Comparison of ENCODE assay signal across 1 cellular context in the genomic region with DNA sequence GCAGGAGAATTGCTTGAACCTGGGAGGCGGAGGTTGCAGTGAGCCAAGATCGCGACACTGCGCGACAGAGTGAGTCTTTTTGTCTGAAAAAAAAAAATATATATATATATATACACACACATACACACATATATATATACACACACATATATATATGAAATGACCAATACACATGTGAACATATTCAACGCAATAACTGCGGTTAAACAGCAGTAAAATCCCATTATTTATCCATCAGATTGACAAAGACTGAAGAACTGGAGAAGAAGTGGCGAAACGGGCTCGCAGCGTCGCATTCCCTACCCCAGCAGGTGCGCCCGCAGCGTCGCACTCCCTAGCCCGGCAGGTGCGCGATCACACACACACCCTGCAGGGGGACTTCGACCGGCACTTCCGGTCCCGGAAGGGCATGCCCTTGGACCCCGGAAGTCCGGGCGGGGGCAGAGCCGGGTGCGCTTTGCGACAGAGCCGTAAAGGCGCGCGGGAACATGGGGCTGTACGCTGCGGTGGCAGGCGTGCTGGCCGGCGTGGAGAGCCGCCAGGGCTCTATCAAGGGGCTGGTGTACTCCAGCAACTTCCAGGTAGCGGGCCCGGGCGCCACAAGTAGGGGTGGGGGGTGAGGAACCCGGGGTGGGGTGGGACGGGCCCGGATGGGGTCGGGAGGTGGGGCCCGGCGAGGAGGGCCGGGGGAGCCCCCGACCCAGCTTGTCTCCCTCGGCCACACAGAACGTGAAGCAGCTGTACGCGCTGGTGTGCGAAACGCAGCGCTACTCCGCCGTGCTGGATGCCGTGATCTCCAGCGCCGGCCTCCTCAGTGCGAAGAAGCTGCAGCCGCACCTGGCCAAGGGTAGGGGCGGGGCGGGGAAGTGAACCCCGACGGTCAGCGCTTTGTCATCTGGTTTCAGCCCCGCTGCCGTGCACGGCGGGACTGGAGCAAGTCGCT.
TF ChIP-seq lines count a peak whose summit lies in the region.
"Not testable (repeated sequence)": the region's sequence is repeated elsewhere in the genome, so short reads cannot be mapped to it uniquely, and the experiment has no call there.

No MANE protein-coding gene starts in this region.

TF ChIP-seq in K562, 482 proteins besides CTCF, POLR2A, EP300 and RAD21:
- TF ChIP-seq POLR2G (IDR thresholded peaks at IDR 0.05; ENCODE audit: low read depth, low read length) (0 out of 2 replicates have a peak, but pooled peaks have one; percentile 18), NR2C2 (tag; IDR thresholded peaks at IDR 0.05) (peak; percentile 75), L3MBTL2 (IDR thresholded peaks at IDR 0.05) (peak; percentile 61; the same call in 1 of the 2 replicates), GABPA (tag; conservative IDR thresholded peaks at IDR 0.05; ENCODE audit: low read depth) (peak; percentile 69), RBFOX2 (IDR thresholded peaks at IDR 0.05; ENCODE audit: low read depth, low read length) (0 out of 2 replicates have a peak, but pooled peaks have one; percentile 29)
- TF ChIP-seq NR2C2 (CRISPR knock-in tag; IDR thresholded peaks at IDR 0.05), result not testable (repeated sequence)
- TF ChIP-seq, protein P1, sequence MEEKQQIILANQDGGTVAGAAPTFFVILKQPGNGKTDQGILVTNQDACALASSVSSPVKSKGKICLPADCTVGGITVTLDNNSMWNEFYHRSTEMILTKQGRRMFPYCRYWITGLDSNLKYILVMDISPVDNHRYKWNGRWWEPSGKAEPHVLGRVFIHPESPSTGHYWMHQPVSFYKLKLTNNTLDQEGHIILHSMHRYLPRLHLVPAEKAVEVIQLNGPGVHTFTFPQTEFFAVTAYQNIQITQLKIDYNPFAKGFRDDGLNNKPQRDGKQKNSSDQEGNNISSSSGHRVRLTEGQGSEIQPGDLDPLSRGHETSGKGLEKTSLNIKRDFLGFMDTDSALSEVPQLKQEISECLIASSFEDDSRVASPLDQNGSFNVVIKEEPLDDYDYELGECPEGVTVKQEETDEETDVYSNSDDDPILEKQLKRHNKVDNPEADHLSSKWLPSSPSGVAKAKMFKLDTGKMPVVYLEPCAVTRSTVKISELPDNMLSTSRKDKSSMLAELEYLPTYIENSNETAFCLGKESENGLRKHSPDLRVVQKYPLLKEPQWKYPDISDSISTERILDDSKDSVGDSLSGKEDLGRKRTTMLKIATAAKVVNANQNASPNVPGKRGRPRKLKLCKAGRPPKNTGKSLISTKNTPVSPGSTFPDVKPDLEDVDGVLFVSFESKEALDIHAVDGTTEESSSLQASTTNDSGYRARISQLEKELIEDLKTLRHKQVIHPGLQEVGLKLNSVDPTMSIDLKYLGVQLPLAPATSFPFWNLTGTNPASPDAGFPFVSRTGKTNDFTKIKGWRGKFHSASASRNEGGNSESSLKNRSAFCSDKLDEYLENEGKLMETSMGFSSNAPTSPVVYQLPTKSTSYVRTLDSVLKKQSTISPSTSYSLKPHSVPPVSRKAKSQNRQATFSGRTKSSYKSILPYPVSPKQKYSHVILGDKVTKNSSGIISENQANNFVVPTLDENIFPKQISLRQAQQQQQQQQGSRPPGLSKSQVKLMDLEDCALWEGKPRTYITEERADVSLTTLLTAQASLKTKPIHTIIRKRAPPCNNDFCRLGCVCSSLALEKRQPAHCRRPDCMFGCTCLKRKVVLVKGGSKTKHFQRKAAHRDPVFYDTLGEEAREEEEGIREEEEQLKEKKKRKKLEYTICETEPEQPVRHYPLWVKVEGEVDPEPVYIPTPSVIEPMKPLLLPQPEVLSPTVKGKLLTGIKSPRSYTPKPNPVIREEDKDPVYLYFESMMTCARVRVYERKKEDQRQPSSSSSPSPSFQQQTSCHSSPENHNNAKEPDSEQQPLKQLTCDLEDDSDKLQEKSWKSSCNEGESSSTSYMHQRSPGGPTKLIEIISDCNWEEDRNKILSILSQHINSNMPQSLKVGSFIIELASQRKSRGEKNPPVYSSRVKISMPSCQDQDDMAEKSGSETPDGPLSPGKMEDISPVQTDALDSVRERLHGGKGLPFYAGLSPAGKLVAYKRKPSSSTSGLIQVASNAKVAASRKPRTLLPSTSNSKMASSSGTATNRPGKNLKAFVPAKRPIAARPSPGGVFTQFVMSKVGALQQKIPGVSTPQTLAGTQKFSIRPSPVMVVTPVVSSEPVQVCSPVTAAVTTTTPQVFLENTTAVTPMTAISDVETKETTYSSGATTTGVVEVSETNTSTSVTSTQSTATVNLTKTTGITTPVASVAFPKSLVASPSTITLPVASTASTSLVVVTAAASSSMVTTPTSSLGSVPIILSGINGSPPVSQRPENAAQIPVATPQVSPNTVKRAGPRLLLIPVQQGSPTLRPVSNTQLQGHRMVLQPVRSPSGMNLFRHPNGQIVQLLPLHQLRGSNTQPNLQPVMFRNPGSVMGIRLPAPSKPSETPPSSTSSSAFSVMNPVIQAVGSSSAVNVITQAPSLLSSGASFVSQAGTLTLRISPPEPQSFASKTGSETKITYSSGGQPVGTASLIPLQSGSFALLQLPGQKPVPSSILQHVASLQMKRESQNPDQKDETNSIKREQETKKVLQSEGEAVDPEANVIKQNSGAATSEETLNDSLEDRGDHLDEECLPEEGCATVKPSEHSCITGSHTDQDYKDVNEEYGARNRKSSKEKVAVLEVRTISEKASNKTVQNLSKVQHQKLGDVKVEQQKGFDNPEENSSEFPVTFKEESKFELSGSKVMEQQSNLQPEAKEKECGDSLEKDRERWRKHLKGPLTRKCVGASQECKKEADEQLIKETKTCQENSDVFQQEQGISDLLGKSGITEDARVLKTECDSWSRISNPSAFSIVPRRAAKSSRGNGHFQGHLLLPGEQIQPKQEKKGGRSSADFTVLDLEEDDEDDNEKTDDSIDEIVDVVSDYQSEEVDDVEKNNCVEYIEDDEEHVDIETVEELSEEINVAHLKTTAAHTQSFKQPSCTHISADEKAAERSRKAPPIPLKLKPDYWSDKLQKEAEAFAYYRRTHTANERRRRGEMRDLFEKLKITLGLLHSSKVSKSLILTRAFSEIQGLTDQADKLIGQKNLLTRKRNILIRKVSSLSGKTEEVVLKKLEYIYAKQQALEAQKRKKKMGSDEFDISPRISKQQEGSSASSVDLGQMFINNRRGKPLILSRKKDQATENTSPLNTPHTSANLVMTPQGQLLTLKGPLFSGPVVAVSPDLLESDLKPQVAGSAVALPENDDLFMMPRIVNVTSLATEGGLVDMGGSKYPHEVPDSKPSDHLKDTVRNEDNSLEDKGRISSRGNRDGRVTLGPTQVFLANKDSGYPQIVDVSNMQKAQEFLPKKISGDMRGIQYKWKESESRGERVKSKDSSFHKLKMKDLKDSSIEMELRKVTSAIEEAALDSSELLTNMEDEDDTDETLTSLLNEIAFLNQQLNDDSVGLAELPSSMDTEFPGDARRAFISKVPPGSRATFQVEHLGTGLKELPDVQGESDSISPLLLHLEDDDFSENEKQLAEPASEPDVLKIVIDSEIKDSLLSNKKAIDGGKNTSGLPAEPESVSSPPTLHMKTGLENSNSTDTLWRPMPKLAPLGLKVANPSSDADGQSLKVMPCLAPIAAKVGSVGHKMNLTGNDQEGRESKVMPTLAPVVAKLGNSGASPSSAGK (IDR thresholded peaks at IDR 0.05), result peak; percentile 64
- TF ChIP-seq, protein P2, sequence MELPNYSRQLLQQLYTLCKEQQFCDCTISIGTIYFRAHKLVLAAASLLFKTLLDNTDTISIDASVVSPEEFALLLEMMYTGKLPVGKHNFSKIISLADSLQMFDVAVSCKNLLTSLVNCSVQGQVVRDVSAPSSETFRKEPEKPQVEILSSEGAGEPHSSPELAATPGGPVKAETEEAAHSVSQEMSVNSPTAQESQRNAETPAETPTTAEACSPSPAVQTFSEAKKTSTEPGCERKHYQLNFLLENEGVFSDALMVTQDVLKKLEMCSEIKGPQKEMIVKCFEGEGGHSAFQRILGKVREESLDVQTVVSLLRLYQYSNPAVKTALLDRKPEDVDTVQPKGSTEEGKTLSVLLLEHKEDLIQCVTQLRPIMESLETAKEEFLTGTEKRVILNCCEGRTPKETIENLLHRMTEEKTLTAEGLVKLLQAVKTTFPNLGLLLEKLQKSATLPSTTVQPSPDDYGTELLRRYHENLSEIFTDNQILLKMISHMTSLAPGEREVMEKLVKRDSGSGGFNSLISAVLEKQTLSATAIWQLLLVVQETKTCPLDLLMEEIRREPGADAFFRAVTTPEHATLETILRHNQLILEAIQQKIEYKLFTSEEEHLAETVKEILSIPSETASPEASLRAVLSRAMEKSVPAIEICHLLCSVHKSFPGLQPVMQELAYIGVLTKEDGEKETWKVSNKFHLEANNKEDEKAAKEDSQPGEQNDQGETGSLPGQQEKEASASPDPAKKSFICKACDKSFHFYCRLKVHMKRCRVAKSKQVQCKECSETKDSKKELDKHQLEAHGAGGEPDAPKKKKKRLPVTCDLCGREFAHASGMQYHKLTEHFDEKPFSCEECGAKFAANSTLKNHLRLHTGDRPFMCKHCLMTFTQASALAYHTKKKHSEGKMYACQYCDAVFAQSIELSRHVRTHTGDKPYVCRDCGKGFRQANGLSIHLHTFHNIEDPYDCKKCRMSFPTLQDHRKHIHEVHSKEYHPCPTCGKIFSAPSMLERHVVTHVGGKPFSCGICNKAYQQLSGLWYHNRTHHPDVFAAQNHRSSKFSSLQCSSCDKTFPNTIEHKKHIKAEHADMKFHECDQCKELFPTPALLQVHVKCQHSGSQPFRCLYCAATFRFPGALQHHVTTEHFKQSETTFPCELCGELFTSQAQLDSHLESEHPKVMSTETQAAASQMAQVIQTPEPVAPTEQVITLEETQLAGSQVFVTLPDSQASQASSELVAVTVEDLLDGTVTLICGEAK (IDR thresholded peaks at IDR 0.05), result 0 out of 2 replicates have a peak, but pooled peaks have one; percentile 25
- TF ChIP-seq, protein P2 (CRISPR knock-in tag; IDR thresholded peaks at IDR 0.05), result not testable (repeated sequence)
